ENCODE assay signal across 22 cellular contexts in the genomic region with DNA sequence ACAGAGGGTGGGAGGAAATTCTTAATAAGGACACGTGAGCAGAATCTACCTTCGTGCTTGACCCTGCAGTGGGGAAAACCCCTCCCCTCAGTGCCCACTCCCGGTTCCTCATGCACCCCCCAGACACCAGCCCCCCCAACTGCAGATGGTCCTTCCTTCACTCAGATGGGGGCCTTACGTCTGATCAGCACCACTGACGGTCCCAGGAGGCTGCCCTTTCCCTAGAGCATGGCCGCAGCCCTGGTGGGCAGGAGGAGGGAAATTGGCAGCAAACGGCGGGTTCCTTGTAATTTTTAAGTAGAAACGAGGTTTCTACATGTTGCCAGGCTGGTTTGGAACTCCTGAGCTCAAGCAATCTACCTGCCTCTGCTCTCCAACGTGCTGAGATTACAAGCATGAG.
DNase-seq lines count a peak whose midpoint lies in the region; ATAC-seq and TF ChIP-seq lines count a peak whose summit lies in the region.
"Had no signal": no experiment of that assay in that cellular context is flagged by ENCODE, and none has a peak within 500 bp of the region (broad histone marks: within the 10 kb centered on the region; RNA-seq: fewer than 3 reads in every experiment).

No MANE protein-coding gene starts in this region.

- H3K9me3 ChIP-seq in BLaER1 = peaks cover 8% of the 10 kb centered on the region
- H3K9me3 ChIP-seq: BE2C, Caco-2 had no signal

- no peak overlapping the region for H3K27ac ChIP-seq in BLaER1
- H3K27ac ChIP-seq: A549, C4-2B, GM23248 had no signal

- H3K36me3 Mint-ChIP-seq in nephron progenitor cell (ENCODE audit: low read depth) = no peaks in the 10 kb centered on the region
- H3K36me3 Mint-ChIP-seq: CD4-positive, CD25-positive, alpha-beta regulatory T cell; CD8-positive, alpha-beta T cell had no signal

- no peak for ATAC-seq in left lobe of liver
- ATAC-seq in HG03469 (IDR thresholded peaks at IDR 0.05; ENCODE audit: unreplicated experiment) = no peak
- no peak for ATAC-seq in GM18861 (IDR thresholded peaks at IDR 0.05; ENCODE audit: unreplicated experiment)
- ATAC-seq: A549; CD8-positive, alpha-beta T cell; GM12878 had no signal

- peaks cover 10% of the 10 kb centered on the region for H3K4me1 ChIP-seq in BLaER1
- H3K4me1 ChIP-seq: A549, BE2C, Caco-2 had no signal

- H4K20me1 ChIP-seq in BLaER1 = no peaks in the 10 kb centered on the region

- DNase-seq in left lobe of liver (ENCODE audit: low spot score) (peak; percentile 8), nephron progenitor cell (no peak)
- DNase-seq: 8988T; ACHN; AML-193; BE2C; Caco-2; CD4-positive, CD25-positive, alpha-beta regulatory T cell; CD8-positive, alpha-beta T cell; DMS153; EL; GDM1; GM23248; H7; HCEC 1CT had no signal

- peaks cover 6% of the 10 kb centered on the region for H3K27me3 Mint-ChIP-seq in nephron progenitor cell (ENCODE audit: low read depth, poor library complexity)

- H3K4me3 Mint-ChIP-seq in nephron progenitor cell = no peak overlapping the region
- H3K4me3 Mint-ChIP-seq: CD4-positive, CD25-positive, alpha-beta regulatory T cell; CD8-positive, alpha-beta T cell had no signal

- no peaks in the 10 kb centered on the region for H3K4me1 Mint-ChIP-seq in nephron progenitor cell
- H3K4me1 Mint-ChIP-seq: CD4-positive, CD25-positive, alpha-beta regulatory T cell had no signal

- peaks cover 72% of the 10 kb centered on the region for H3K9me3 Mint-ChIP-seq in nephron progenitor cell
- H3K9me3 Mint-ChIP-seq: CD8-positive, alpha-beta T cell had no signal

- H3K27me3 ChIP-seq in BLaER1 = no peaks in the 10 kb centered on the region
- H3K27me3 ChIP-seq: BE2C had no signal

- TF ChIP-seq EP300 in Ishikawa (IDR thresholded peaks at IDR 0.05; ENCODE audit: borderline replicate concordance) = no peak

- no peak for TF ChIP-seq RAD21 in Ishikawa (IDR thresholded peaks at IDR 0.05; ENCODE audit: low read depth)

- no peaks in the 10 kb centered on the region for H3K36me3 ChIP-seq in BLaER1
- H3K36me3 ChIP-seq: BE2C had no signal

- no peak overlapping the region for H3K9ac ChIP-seq in BLaER1
- H3K9ac ChIP-seq: GM23248 had no signal

- peak overlapping the region; percentile 66 for H3K4me2 ChIP-seq in BLaER1
- H3K4me2 ChIP-seq: A549 had no signal

- no peak for TF ChIP-seq CTCF in nephron progenitor cell (IDR thresholded peaks at IDR 0.05)

- no peak overlapping the region for H3K27ac Mint-ChIP-seq in nephron progenitor cell
- H3K27ac Mint-ChIP-seq: CD4-positive, CD25-positive, alpha-beta regulatory T cell; CD8-positive, alpha-beta T cell had no signal

- H3K4me3 ChIP-seq in BLaER1 = no peak overlapping the region
- H3K4me3 ChIP-seq: A549, GM12878, GM23248 had no signal

TF ChIP-seq in Ishikawa, 13 proteins besides CTCF, POLR2A, EP300 and RAD21:
- no peak for TF ChIP-seq TCF12 (IDR thresholded peaks at IDR 0.05; ENCODE audit: low read depth)
- TF ChIP-seq, protein P1, sequence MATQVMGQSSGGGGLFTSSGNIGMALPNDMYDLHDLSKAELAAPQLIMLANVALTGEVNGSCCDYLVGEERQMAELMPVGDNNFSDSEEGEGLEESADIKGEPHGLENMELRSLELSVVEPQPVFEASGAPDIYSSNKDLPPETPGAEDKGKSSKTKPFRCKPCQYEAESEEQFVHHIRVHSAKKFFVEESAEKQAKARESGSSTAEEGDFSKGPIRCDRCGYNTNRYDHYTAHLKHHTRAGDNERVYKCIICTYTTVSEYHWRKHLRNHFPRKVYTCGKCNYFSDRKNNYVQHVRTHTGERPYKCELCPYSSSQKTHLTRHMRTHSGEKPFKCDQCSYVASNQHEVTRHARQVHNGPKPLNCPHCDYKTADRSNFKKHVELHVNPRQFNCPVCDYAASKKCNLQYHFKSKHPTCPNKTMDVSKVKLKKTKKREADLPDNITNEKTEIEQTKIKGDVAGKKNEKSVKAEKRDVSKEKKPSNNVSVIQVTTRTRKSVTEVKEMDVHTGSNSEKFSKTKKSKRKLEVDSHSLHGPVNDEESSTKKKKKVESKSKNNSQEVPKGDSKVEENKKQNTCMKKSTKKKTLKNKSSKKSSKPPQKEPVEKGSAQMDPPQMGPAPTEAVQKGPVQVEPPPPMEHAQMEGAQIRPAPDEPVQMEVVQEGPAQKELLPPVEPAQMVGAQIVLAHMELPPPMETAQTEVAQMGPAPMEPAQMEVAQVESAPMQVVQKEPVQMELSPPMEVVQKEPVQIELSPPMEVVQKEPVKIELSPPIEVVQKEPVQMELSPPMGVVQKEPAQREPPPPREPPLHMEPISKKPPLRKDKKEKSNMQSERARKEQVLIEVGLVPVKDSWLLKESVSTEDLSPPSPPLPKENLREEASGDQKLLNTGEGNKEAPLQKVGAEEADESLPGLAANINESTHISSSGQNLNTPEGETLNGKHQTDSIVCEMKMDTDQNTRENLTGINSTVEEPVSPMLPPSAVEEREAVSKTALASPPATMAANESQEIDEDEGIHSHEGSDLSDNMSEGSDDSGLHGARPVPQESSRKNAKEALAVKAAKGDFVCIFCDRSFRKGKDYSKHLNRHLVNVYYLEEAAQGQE (IDR thresholded peaks at IDR 0.05; ENCODE audit: low read depth) = 0 out of 2 replicates have a peak, but pooled peaks have one; percentile 26
